11 cellular contexts compared by ENCODE assay signal in genomic region chr19:11195681-11196080, GRCh38. TPM values are rescaled to one million over a fixed set of nuclear protein-coding genes. Genes with fewer than 3 reads are reported as not detected.
DNase-seq lines count a peak whose midpoint lies in the region; ATAC-seq and TF ChIP-seq lines count a peak whose summit lies in the region.
"Had no signal": no experiment of that assay in that cellular context is flagged by ENCODE, and none has a peak within 500 bp of the region (broad histone marks: within the 10 kb centered on the region; RNA-seq: fewer than 3 reads in every experiment).

No MANE protein-coding gene starts in this region.

- H3K9me3 Mint-ChIP-seq in endothelial cell (ENCODE audit: unreplicated experiment) (no peaks in the 10 kb centered on the region), neural crest cell (no peaks in the 10 kb centered on the region)
- H3K9me3 Mint-ChIP-seq: T-cell had no signal

- H3K27me3 Mint-ChIP-seq in endothelial cell (ENCODE audit: unreplicated experiment) (peaks cover 8% of the 10 kb centered on the region), neural crest cell (ENCODE audit: low read depth) (no peaks in the 10 kb centered on the region)

- peaks cover 14% of the 10 kb centered on the region for H3K4me1 Mint-ChIP-seq in endothelial cell (ENCODE audit: unreplicated experiment)
- peaks cover 9% of the 10 kb centered on the region for H3K4me1 Mint-ChIP-seq in neural crest cell

- H3K36me3 ChIP-seq in left ventricle myocardium inferior: peaks cover 50% of the 10 kb centered on the region
- peaks cover 0 to 10% of the 10 kb centered on the region in 2 donors for H3K36me3 ChIP-seq in aorta (ENCODE audit: control insufficient read depth in 1 of 2, insufficient read depth in 2 of 2, low read length in 1 of 2)

- peaks cover 28% of the 10 kb centered on the region for H3K36me3 Mint-ChIP-seq in endothelial cell (ENCODE audit: low read depth, unreplicated experiment)
- peaks cover 2% of the 10 kb centered on the region for H3K36me3 Mint-ChIP-seq in neural crest cell (ENCODE audit: low read depth)
- H3K36me3 Mint-ChIP-seq: T-cell had no signal

- H3K27ac Mint-ChIP-seq in endothelial cell (ENCODE audit: unreplicated experiment) (peak overlapping the region; percentile 90), neural crest cell (ENCODE audit: unreplicated experiment) (no peak overlapping the region)
- H3K27ac Mint-ChIP-seq: T-cell had no signal

- no peak for DNase-seq in left ventricle myocardium inferior
- no peak for DNase-seq in Right ventricle myocardium superior
- no peak for DNase-seq in endothelial cell (ENCODE audit: low spot score)
- no peak for DNase-seq in neural crest cell (ENCODE audit: low read depth, low spot score)
- no peak for DNase-seq in aorta
- no peak for DNase-seq in RPMI8226
- no peak for DNase-seq in activated T-cell treated with anti-CD3 and anti-CD28 coated beads, Interleukin-2, amount 50 U/mL, for 48 hours
- DNase-seq: NCI-H345, small intestine, T-cell had no signal

- H3K4me3 ChIP-seq in left ventricle myocardium inferior (peak overlapping the region; percentile 84), aorta (ENCODE audit: low read length in 2 of 2) (peak overlapping the region; percentile 32 to 55)

- H3K9me3 ChIP-seq in left ventricle myocardium inferior (replicated peaks): no peaks in the 10 kb centered on the region
- H3K9me3 ChIP-seq in aorta (ENCODE audit: control insufficient read depth, low read length): no peaks in the 10 kb centered on the region

- H3K4me3 Mint-ChIP-seq in endothelial cell (ENCODE audit: unreplicated experiment): peak overlapping the region; percentile 82
- peak overlapping the region; percentile 74 for H3K4me3 Mint-ChIP-seq in neural crest cell

- WGBS in aorta, 2 donors: 17 to 21% methylated on average over 12 of the region's 12 CpGs

- intact Hi-C loops in left ventricle myocardium inferior (cut with micrococcal nuclease): no loop called here
- intact Hi-C loops in Right ventricle myocardium superior (cut with DNase I): no loop called here
- intact Hi-C loops in aorta (cut with DNase I): loop anchor here in 1 of 2 donors (2.0 kb wide), 1 partner anchor 27 kb away; no protein-coding TSS in a partner anchor

- no peak for ATAC-seq in Right ventricle myocardium superior (ENCODE audit: poor library complexity)
- ATAC-seq in aorta (ENCODE audit: low FRiP score): no peak
- no peak for ATAC-seq in GM21367 (IDR thresholded peaks at IDR 0.05; ENCODE audit: unreplicated experiment)
- ATAC-seq: T-cell had no signal

- H3K4me1 ChIP-seq in left ventricle myocardium inferior (peaks cover 87% of the 10 kb centered on the region), aorta (ENCODE audit: control insufficient read depth in 1 of 2, insufficient read depth in 2 of 2, low read length in 2 of 2) (no peaks in the 10 kb centered on the region)

- TF ChIP-seq CTCF in left ventricle myocardium inferior (IDR thresholded peaks at IDR 0.05; ENCODE audit: borderline replicate concordance) (no peak), endothelial cell (IDR thresholded peaks at IDR 0.05; ENCODE audit: unreplicated experiment) (no peak), neural crest cell (conservative IDR thresholded peaks at IDR 0.05) (no peak)

- no peaks in the 10 kb centered on the region for H3K27me3 ChIP-seq in left ventricle myocardium inferior (ENCODE audit: low read depth)
- no peaks in the 10 kb centered on the region for H3K27me3 ChIP-seq in aorta (ENCODE audit: control insufficient read depth in 1 of 2, insufficient read depth in 2 of 2, low read length in 1 of 2)

- H3K27ac ChIP-seq in left ventricle myocardium inferior (replicated peaks): peak overlapping the region; percentile 95
- peak overlapping the region in 1 of 2 donors; percentile 43 for H3K27ac ChIP-seq in aorta (ENCODE audit: low read depth in 1 of 2, low read length in 2 of 2)

RNA-seq across cellular contexts. Expression of gene KANK2, which starts 1.7 kb away (rescaled TPM):
- total RNA-seq in left ventricle myocardium inferior (326 TPM), Right ventricle myocardium superior (383 TPM), endothelial cell (ENCODE audit: unreplicated experiment) (103 TPM), neural crest cell (32.1 and 34.2 TPM in 2 replicates), aorta (100 to 1,000 TPM; 316 to 379 TPM)
- 100 to 1,000 TPM; 269 to 282 TPM for polyA plus RNA-seq in aorta

RNA-seq across cellular contexts. Expression of gene SPC24, which starts 40.1 kb away (rescaled TPM):
- 3.9 TPM for total RNA-seq in left ventricle myocardium inferior
- 6.7 TPM for total RNA-seq in Right ventricle myocardium superior
- 17.0 TPM for total RNA-seq in endothelial cell (ENCODE audit: unreplicated experiment)
- 67.0 and 71.3 TPM in 2 replicates for total RNA-seq in neural crest cell
- total RNA-seq in aorta: 1 to 10 TPM; 1.1 to 2.9 TPM
- polyA plus RNA-seq in aorta: 1 to 10 TPM in 1 of 2 donors, under 1 TPM in 1; 0.43 to 1.0 TPM

RNA-seq across cellular contexts. Expression of gene ANGPTL8, which starts 43.7 kb away (rescaled TPM):
- total RNA-seq in left ventricle myocardium inferior: not detected
- total RNA-seq in Right ventricle myocardium superior: 0.40 TPM
- total RNA-seq in endothelial cell (ENCODE audit: unreplicated experiment): not detected
- not detected in 2 replicates for total RNA-seq in neural crest cell
- total RNA-seq in aorta: not detected
- polyA plus RNA-seq in aorta: 10 to 100 TPM in 1 of 2 donors, not detected in 1; 11.8 TPM
- total RNA-seq: T-cell had no signal
